8 cellular contexts compared by ENCODE assay signal in the genomic region with DNA sequence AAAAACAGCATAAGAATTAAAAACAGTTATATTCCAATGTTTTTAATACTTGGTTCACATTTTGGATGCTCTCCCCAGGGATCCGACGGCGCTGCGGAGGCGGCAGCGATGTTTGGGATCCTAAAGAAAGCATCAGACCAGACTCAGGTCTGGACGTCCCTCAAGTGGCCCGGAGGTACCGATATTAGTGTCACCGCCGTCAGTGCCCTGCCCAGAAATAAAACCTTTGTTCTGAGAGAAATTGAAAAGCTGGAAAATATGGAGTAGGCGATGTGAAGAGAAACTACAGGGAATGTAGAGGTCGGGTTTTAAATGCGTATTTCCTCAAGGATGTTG. TPM values are rescaled to one million over a fixed set of nuclear protein-coding genes. Genes with fewer than 3 reads are reported as not detected.
DNase-seq lines count a peak whose midpoint lies in the region; ATAC-seq and TF ChIP-seq lines count a peak whose summit lies in the region.

No MANE protein-coding gene starts in this region.

- CTCF ChIA-PET in Panc1 (lab: Charles Lee), result interaction anchor here (1.6 kb wide), 1 partner anchor 139 kb away, joined by 8 read pairs; no protein-coding TSS in a partner anchor

- TF ChIP-seq CTCF in GM06990 (IDR thresholded peaks at IDR 0.05; ENCODE audit: insufficient read depth, low read length, poor library complexity, severe bottlenecking) (no peak), Panc1 (IDR thresholded peaks at IDR 0.05) (no peak), fibroblast of lung (conservative IDR thresholded peaks at IDR 0.05 in 1 of 2, IDR thresholded peaks at IDR 0.05 in 1 of 2; ENCODE audit: low read depth in 1 of 2, low read length in 2 of 2) (no peak), ovary (IDR thresholded peaks at IDR 0.05) (no peak)

- peak overlapping the region; percentile 20 for H3K9ac ChIP-seq in fibroblast of lung (ENCODE audit: insufficient read depth, low read length)

- TF ChIP-seq POLR2A in ovary (IDR thresholded peaks at IDR 0.05), result no peak

- 0 to 2% (median 1%) methylated on average over 14 of the region's 14 CpGs for whole genome bisulfite sequencing in ovary, 3 donors

- H3K27me3 ChIP-seq in GM06990 (replicated peaks; ENCODE audit: control insufficient read depth, insufficient read depth, low read length) (no peaks in the 10 kb centered on the region), Panc1 (ENCODE audit: control insufficient read depth, insufficient read depth, low read length) (no peaks in the 10 kb centered on the region), fibroblast of lung (ENCODE audit: control insufficient read depth, insufficient read depth, low read length) (peaks cover 2% of the 10 kb centered on the region), ovary (no peaks in the 10 kb centered on the region)

- no peak for ATAC-seq in Panc1
- no peak for ATAC-seq in HG02973 (IDR thresholded peaks at IDR 0.05; ENCODE audit: unreplicated experiment)
- ATAC-seq in GM19023 (IDR thresholded peaks at IDR 0.05; ENCODE audit: unreplicated experiment), result no peak

- H3K4me3 ChIP-seq in GM06990 (replicated peaks; ENCODE audit: low read depth, low read length) (peak overlapping the region; percentile 57), Panc1 (ENCODE audit: low read depth in 2 of 2, low read length in 2 of 2) (peak overlapping the region; percentile 62 to 69), fibroblast of lung (replicated peaks in 1 of 4; ENCODE audit: control extremely low read depth in 1 of 4, insufficient read depth in 1 of 4, low read depth in 3 of 4, low read length in 4 of 4) (peak overlapping the region; percentile 58 to 67 (median 64)), ovary (peak overlapping the region; percentile 76)

- intact Hi-C loops in Panc1 (cut with micrococcal nuclease; ENCODE audit: unreplicated experiment) (loop anchor here (2.0 to 5.0 kb wide), 3 partner anchors 50 to 139 kb away; no protein-coding TSS in a partner anchor), ovary (cut with DNase I) (loop anchor here in 3 of 4 donors (5.0 kb wide), 2 partner anchors 115 to 140 kb away; no protein-coding TSS in a partner anchor)

- H3K9me3 ChIP-seq in Panc1 (ENCODE audit: control insufficient read depth, insufficient read depth, low read depth, low read length) (no peaks in the 10 kb centered on the region), fibroblast of lung (ENCODE audit: control insufficient read depth, insufficient read depth, low read depth, low read length) (no peaks in the 10 kb centered on the region), ovary (no peaks in the 10 kb centered on the region)

- POLR2A ChIA-PET in Panc1 (lab: Charles Lee), result no interaction called here

- H4K20me1 ChIP-seq in fibroblast of lung (ENCODE audit: control insufficient read depth, extremely low read depth, insufficient read depth, low read length), result no peaks in the 10 kb centered on the region

- peak overlapping the region; percentile 87 for H2AFZ ChIP-seq in fibroblast of lung (ENCODE audit: low read length)

- H3K4me1 ChIP-seq in Panc1 (ENCODE audit: control insufficient read depth, insufficient read depth, low read length) (peaks cover 43% of the 10 kb centered on the region), fibroblast of lung (ENCODE audit: control insufficient read depth, extremely low read depth, insufficient read depth, low read length) (peaks cover 13% of the 10 kb centered on the region), ovary (ENCODE audit: insufficient read depth) (peaks cover 15% of the 10 kb centered on the region)

- in situ Hi-C loops in Panc1 (cut with HindIII; ENCODE audit: low pct_unique_long_range_greater_than_20kb, low sequenced_read_pairs), result no loop called here

- BruUV-seq in Panc1 (replicated peaks; lab: Mats Ljungman, UMichigan), result no TSS peak

- H3K4me2 ChIP-seq in fibroblast of lung (ENCODE audit: extremely low read depth, insufficient read depth, low read length), result peak overlapping the region; percentile 96

- peaks cover 4% of the 10 kb centered on the region for H3K79me2 ChIP-seq in fibroblast of lung (ENCODE audit: control insufficient read depth, insufficient read depth, low read length)

- H3K36me3 ChIP-seq in GM06990 (ENCODE audit: control insufficient read depth, insufficient read depth, low read length) (no peaks in the 10 kb centered on the region), Panc1 (ENCODE audit: control insufficient read depth, insufficient read depth, low read length) (peaks cover 4% of the 10 kb centered on the region), fibroblast of lung (ENCODE audit: control insufficient read depth, insufficient read depth, low read length) (no peaks in the 10 kb centered on the region), ovary (no peaks in the 10 kb centered on the region)

- DNase-seq in GM06990 (ENCODE audit: extremely low read depth, insufficient read length) (no peak), Panc1 (ENCODE audit: low read depth, low spot score) (no peak), fibroblast of lung (ENCODE audit: low read depth in 2 of 2) (no peak), ovary (peak in 1 of 5 donors; percentile 17), AML-193 (lab: John Stamatoyannopoulos, UW) (no peak), GOT3 (lab: John Stamatoyannopoulos, UW) (no peak)

- no peak for TF ChIP-seq EP300 in ovary (IDR thresholded peaks at IDR 0.05)

- H3K27ac ChIP-seq in Panc1 (ENCODE audit: low read length) (peak overlapping the region; percentile 98), fibroblast of lung (ENCODE audit: insufficient read depth, low read length) (peak overlapping the region; percentile 34), ovary (peak overlapping the region; percentile 31 to 79)

RNA-seq across cellular contexts. Expression of gene TBC1D8, which starts 0.6 kb away (rescaled TPM):
- 139 TPM for total RNA-seq in Panc1 (2021; ENCODE audit: unreplicated experiment)
- 171 TPM for polyA plus RNA-seq in Panc1 (2012; ENCODE audit: insufficient read length)
- 3.3 and 3.8 TPM in 2 replicates for total RNA-seq in fibroblast of lung
- 5.4 and 5.5 TPM in 2 replicates for polyA plus RNA-seq in fibroblast of lung
- polyA plus RNA-seq in fibroblast of lung (2012), result 4.0 and 4.1 TPM in 2 replicates
- 5.1 and 14.5 TPM in 2 replicates for polyA minus RNA-seq in fibroblast of lung (ENCODE audit: low replicate concordance)
- total RNA-seq in ovary, result 10 to 100 TPM; 14.3 to 44.6 (median 15.8) TPM
- polyA plus RNA-seq in ovary, result 10 to 100 TPM; 10.8 to 10.9 TPM

Comparison
In these comparisons a context has a peak if more than half of its experiments do, and no peak if none do; other contexts are left out.
1. H3K27ac ChIP-seq: peak in every context shown above with its lines; median percentile 98 in Panc1; 55 in ovary; 34 in fibroblast of lung.